In the genomic region with DNA sequence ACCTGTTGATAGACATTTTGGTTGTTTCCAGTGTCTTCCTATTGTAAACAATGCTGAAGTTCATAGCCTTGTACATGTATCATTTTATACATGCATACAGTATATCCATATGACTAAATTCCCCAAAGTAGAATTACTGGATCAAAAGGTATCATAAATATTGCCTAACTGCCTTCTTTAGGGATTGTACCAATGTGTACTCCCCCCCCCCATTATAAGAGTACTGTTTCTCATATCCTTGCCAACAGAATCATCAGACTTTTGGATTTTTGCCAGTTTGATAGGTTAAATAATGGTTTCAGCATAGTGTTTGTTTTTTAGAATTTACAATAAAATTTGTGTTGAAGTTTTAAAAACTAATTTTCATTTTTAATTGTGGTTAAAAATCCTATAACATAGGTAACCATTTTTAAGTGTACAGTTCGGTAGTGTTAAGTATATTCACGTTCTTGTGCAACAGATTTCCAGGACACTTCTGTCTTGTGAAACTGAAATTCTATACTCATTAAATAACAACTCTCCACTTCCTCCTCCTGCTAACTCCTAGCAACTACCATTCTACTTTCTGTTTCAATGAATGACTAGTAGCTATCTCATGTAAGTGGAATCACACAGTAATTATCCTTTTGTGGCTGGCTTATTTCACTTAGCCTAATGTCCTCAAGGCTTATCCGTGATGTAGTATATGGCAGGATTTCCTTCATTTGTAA, we compare ENCODE assay signal across 8 cellular contexts. TPM values are rescaled to one million over a fixed set of nuclear protein-coding genes. Genes with fewer than 3 reads are reported as not detected.
DNase-seq lines count a peak whose midpoint lies in the region; ATAC-seq and TF ChIP-seq lines count a peak whose summit lies in the region.

No MANE protein-coding gene starts in this region.

- H3K36me3 ChIP-seq in spleen (no peaks in the 10 kb centered on the region), gastroesophageal sphincter (no peaks in the 10 kb centered on the region)

- TF ChIP-seq EP300 in gastroesophageal sphincter (IDR thresholded peaks at IDR 0.05): no peak

- peak; percentile 98 for ATAC-seq in GM19438 (IDR thresholded peaks at IDR 0.05; ENCODE audit: low read depth, unreplicated experiment)
- ATAC-seq in HG03432 (IDR thresholded peaks at IDR 0.05; ENCODE audit: unreplicated experiment): peak; percentile 98
- ATAC-seq in gastroesophageal sphincter: no peak

- H3K27me3 ChIP-seq in spleen (replicated peaks in 1 of 7) (no peaks in the 10 kb centered on the region), gastroesophageal sphincter (no peaks in the 10 kb centered on the region)

- no peak for TF ChIP-seq CTCF in spleen (IDR thresholded peaks at IDR 0.05 in 8 of 11, conservative IDR thresholded peaks at IDR 0.05 in 3 of 11)
- TF ChIP-seq CTCF in gastroesophageal sphincter (IDR thresholded peaks at IDR 0.05): no peak

- H3K9me3 ChIP-seq in spleen (no peaks in the 10 kb centered on the region), gastroesophageal sphincter (no peaks in the 10 kb centered on the region)

- WGBS in spleen, 5 donors: 11 to 24% (median 17%) methylated on average over 3 of the region's 3 CpGs
- 56 to 66% methylated on average over 3 of the region's 3 CpGs for WGBS in gastroesophageal sphincter (ENCODE audit: low coverage in 1 of 2), 2 donors

- peaks cover 4 to 32% (median 12%) of the 10 kb centered on the region in 6 donors for H3K4me1 ChIP-seq in spleen
- H3K4me1 ChIP-seq in gastroesophageal sphincter: no peaks in the 10 kb centered on the region

- H3K4me3 ChIP-seq in spleen (peak overlapping the region in 1 of 8 donors; percentile 9), gastroesophageal sphincter (no peak overlapping the region)

- intact Hi-C loops in spleen (cut with DNase I; ENCODE audit: low total_unique reads): no loop called here

- DNase-seq in DMS53 (lab: John Stamatoyannopoulos, UW): peak; percentile 92
- peak; percentile 64 for DNase-seq in NCI-H524 treated with DMSO at 0.1 percent for 48 hours (lab: John Stamatoyannopoulos, UW)
- peak; percentile 95 for DNase-seq in epithelial cell of prostate (ENCODE audit: low read depth, low spot score)
- no peak for DNase-seq in spleen
- no peak for DNase-seq in activated CD4-positive, alpha-beta T cell treated with anti-CD3 and anti-CD28 coated beads for 4 hours

- H3K27ac ChIP-seq in epithelial cell of prostate (peak overlapping the region; percentile 87), spleen (peak overlapping the region in 7 of 8 donors; percentile 30 to 80 (median 58)), gastroesophageal sphincter (no peak overlapping the region)

- no peak for TF ChIP-seq POLR2A in spleen (IDR thresholded peaks at IDR 0.05)
- TF ChIP-seq POLR2A in gastroesophageal sphincter (IDR thresholded peaks at IDR 0.05): no peak

RNA-seq across cellular contexts. Expression of gene MAP3K13, which starts 30.8 kb away (rescaled TPM):
- total RNA-seq in spleen (10 to 100 TPM; 13.2 to 20.9 (median 16.6) TPM), gastroesophageal sphincter (10 to 100 TPM; 17.1 to 29.2 (median 23.3) TPM)
- 10 to 100 TPM; 13.9 to 20.1 (median 14.9) TPM for polyA plus RNA-seq in spleen

Comparison
In these comparisons a context has a peak if more than half of its experiments do, and no peak if none do; other contexts are left out.
1. DNase-seq: peak in DMS53 (single experiment), NCI-H524 treated with DMSO at 0.1 percent for 48 hours (single experiment) and epithelial cell of prostate (single experiment); none in spleen (single experiment) and activated CD4-positive, alpha-beta T cell treated with anti-CD3 and anti-CD28 coated beads for 4 hours (0 of 2).
2. H3K27ac ChIP-seq: peak in epithelial cell of prostate (single experiment) and spleen (7 of 8); none in gastroesophageal sphincter (0 of 4).